ENCODE assay signal across 11 cellular contexts in genomic region chr2:27724905-27725693, GRCh38. TPM values are rescaled to one million over a fixed set of nuclear protein-coding genes. Genes with fewer than 3 reads are reported as not detected.
A peak's percentile ranks its signal among the peaks of the same experiment; 100 is the strongest.
DNase-seq lines count a peak whose midpoint lies in the region; ATAC-seq and TF ChIP-seq lines count a peak whose summit lies in the region.
"Had no signal": no experiment of that assay in that cellular context is flagged by ENCODE, and none has a peak within 500 bp of the region (broad histone marks: within the 10 kb centered on the region; RNA-seq: fewer than 3 reads in every experiment).

No MANE protein-coding gene starts in this region.

- H3K27me3 ChIP-seq in dorsolateral prefrontal cortex (no peaks in the 10 kb centered on the region), lower lobe of right lung (ENCODE audit: low read depth) (no peaks in the 10 kb centered on the region), testis (no peaks in the 10 kb centered on the region)

- no peak for TF ChIP-seq POLR2A in testis (IDR thresholded peaks at IDR 0.05)

- H3K36me3 ChIP-seq in lower lobe of right lung (no peaks in the 10 kb centered on the region), testis (ENCODE audit: low read depth, missing control alignments) (no peaks in the 10 kb centered on the region)

- H3K4me3 ChIP-seq in dorsolateral prefrontal cortex: no peak overlapping the region
- H3K4me3 ChIP-seq in lower lobe of right lung: no peak overlapping the region
- no peak overlapping the region for H3K4me3 ChIP-seq in testis

- H3K27ac ChIP-seq in dorsolateral prefrontal cortex: peak overlapping the region in 55 of 59 donors; percentile 2 to 88 (median 68)
- peak overlapping the region; percentile 57 for H3K27ac ChIP-seq in lower lobe of right lung
- H3K27ac ChIP-seq in testis: peak overlapping the region; percentile 82 to 93

- DNase-seq in LHCN-M2 (ENCODE audit: low read depth) (peak; percentile 56), dorsolateral prefrontal cortex (no peak), lower lobe of right lung (no peak), testis (peak; percentile 75), Kasumi-1 (lab: John Stamatoyannopoulos, UW) (no peak)
- no peak for DNase-seq in activated CD4-positive, alpha-beta T cell treated with anti-CD3 and anti-CD28 coated beads for 4 hours
- DNase-seq: naive B cell; stimulated activated CD4-positive, alpha-beta T cell treated with anti-CD3 and anti-CD28 coated beads, Interleukin-4, amount 100 ng/mL, for 4 hours had no signal

- 25 to 31% methylated on average over 5 of the region's 5 CpGs for WGBS in testis, 2 donors

- H3K9me3 ChIP-seq in lower lobe of right lung: no peaks in the 10 kb centered on the region
- no peaks in the 10 kb centered on the region for H3K9me3 ChIP-seq in testis

- ATAC-seq in lower lobe of right lung: peak; percentile 22 to 23
- ATAC-seq in GM19397 (IDR thresholded peaks at IDR 0.05; ENCODE audit: unreplicated experiment): no peak
- ATAC-seq in HG02938 (IDR thresholded peaks at IDR 0.05; ENCODE audit: unreplicated experiment): no peak
- ATAC-seq: HCT116 had no signal

- TF ChIP-seq CTCF in dorsolateral prefrontal cortex (IDR thresholded peaks at IDR 0.05 in 54 of 56, conservative IDR thresholded peaks at IDR 0.05 in 2 of 56; ENCODE audit: low read depth in 1 of 56, partially characterized antibody in 56 of 56) (peak in 1 of 56 donors; percentile 8), lower lobe of right lung (IDR thresholded peaks at IDR 0.05) (no peak), testis (IDR thresholded peaks at IDR 0.05) (no peak)

- H3K4me1 ChIP-seq in lower lobe of right lung: peaks cover 56% of the 10 kb centered on the region
- peaks cover 27% of the 10 kb centered on the region for H3K4me1 ChIP-seq in testis

- intact Hi-C loops in dorsolateral prefrontal cortex (cut with DNase I) (loop anchor here in 1 of 2 donors (5.0 kb wide), 1 partner anchor 672 kb away; no protein-coding TSS in a partner anchor), lower lobe of right lung (cut with DNase I) (no loop called here), testis (cut with DNase I; ENCODE audit: low total_unique reads) (no loop called here)

RNA-seq across cellular contexts. Expression of gene MRPL33, which starts 46.4 kb away (rescaled TPM):
- total RNA-seq in LHCN-M2 (2014; rRNA removed): 84.1 and 85.9 TPM in 2 replicates
- 267 TPM for polyA plus RNA-seq in LHCN-M2 (2012)
- 100 to 1,000 TPM in 5 of 120 experiments, 10 to 100 TPM in 115; 40.3 to 106 (median 70.5) TPM for total RNA-seq in dorsolateral prefrontal cortex
- 93.3 TPM for total RNA-seq in lower lobe of right lung
- total RNA-seq in testis: 100 to 1,000 TPM; 142 to 175 TPM
- 204 TPM for polyA plus RNA-seq in testis (ENCODE audit: insufficient read depth, low read depth, low replicate concordance)

Comparison
In these comparisons a context has a peak if more than half of its experiments do, and no peak if none do; other contexts are left out.
1. DNase-seq: peak in LHCN-M2 (single experiment) and testis (single experiment); none in dorsolateral prefrontal cortex (0 of 10), lower lobe of right lung (single experiment), activated CD4-positive, alpha-beta T cell treated with anti-CD3 and anti-CD28 coated beads for 4 hours (0 of 2) and Kasumi-1 (0 of 2).
2. ATAC-seq: peak in lower lobe of right lung (2 of 2); none in GM19397 (single experiment) and HG02938 (single experiment).
3. Peak in every context shown above with its lines, with median percentiles within 50 percentile points of each other: H3K27ac ChIP-seq.